1 cellular context compared by ENCODE assay signal in genomic region chr19:47228168-47228936, GRCh38.
TF ChIP-seq lines count a peak whose summit lies in the region.

No MANE protein-coding gene starts in this region.

TF ChIP-seq in HEK293, 187 proteins besides CTCF, POLR2A, EP300 and RAD21 (continued from another document):
- no peak for TF ChIP-seq ZSCAN30 (tag by site-specific recombination; IDR thresholded peaks at IDR 0.05)
- no peak for TF ChIP-seq ZNF791 (tag by site-specific recombination; IDR thresholded peaks at IDR 0.05)
- no peak for TF ChIP-seq YY2 (tag by site-specific recombination; IDR thresholded peaks at IDR 0.05)
- peak; percentile 41 for TF ChIP-seq ZBTB8A (tag by site-specific recombination; IDR thresholded peaks at IDR 0.05)
- peak; percentile 87 for TF ChIP-seq ZNF449 (tag by site-specific recombination; IDR thresholded peaks at IDR 0.05)
- 0 out of 2 replicates have a peak, but pooled peaks have one; percentile 9 for TF ChIP-seq SP7 (tag by site-specific recombination; IDR thresholded peaks at IDR 0.05)
- TF ChIP-seq GLIS2 (tag by site-specific recombination; IDR thresholded peaks at IDR 0.05): peak; percentile 94
- peak; percentile 87 for TF ChIP-seq ZIC2 (tag by site-specific recombination; IDR thresholded peaks at IDR 0.05)
- peak; percentile 7; the same call in 1 of the 2 replicates for TF ChIP-seq KLF1 (tag by site-specific recombination; IDR thresholded peaks at IDR 0.05)
- TF ChIP-seq KLF9 (tag by site-specific recombination; IDR thresholded peaks at IDR 0.05; ENCODE audit: low read depth): peak; percentile 88
- peak; percentile 58; the same call in 1 of the 2 replicates for TF ChIP-seq PBX3 (CRISPR knock-in tag; IDR thresholded peaks at IDR 0.05)
- TF ChIP-seq ZNF248 (tag by site-specific recombination; IDR thresholded peaks at IDR 0.05): peak; percentile 23; the same call in 1 of the 2 replicates
- TF ChIP-seq ZNF416 (tag by site-specific recombination; IDR thresholded peaks at IDR 0.05): no peak
- peak; percentile 78; the same call in 1 of the 2 replicates for TF ChIP-seq ZFP37 (tag by site-specific recombination; IDR thresholded peaks at IDR 0.05)
- TF ChIP-seq BCL11A (tag by site-specific recombination; IDR thresholded peaks at IDR 0.05; ENCODE audit: low read depth): peak; percentile 16; the same call in 1 of the 2 replicates
- TF ChIP-seq, protein P1, sequence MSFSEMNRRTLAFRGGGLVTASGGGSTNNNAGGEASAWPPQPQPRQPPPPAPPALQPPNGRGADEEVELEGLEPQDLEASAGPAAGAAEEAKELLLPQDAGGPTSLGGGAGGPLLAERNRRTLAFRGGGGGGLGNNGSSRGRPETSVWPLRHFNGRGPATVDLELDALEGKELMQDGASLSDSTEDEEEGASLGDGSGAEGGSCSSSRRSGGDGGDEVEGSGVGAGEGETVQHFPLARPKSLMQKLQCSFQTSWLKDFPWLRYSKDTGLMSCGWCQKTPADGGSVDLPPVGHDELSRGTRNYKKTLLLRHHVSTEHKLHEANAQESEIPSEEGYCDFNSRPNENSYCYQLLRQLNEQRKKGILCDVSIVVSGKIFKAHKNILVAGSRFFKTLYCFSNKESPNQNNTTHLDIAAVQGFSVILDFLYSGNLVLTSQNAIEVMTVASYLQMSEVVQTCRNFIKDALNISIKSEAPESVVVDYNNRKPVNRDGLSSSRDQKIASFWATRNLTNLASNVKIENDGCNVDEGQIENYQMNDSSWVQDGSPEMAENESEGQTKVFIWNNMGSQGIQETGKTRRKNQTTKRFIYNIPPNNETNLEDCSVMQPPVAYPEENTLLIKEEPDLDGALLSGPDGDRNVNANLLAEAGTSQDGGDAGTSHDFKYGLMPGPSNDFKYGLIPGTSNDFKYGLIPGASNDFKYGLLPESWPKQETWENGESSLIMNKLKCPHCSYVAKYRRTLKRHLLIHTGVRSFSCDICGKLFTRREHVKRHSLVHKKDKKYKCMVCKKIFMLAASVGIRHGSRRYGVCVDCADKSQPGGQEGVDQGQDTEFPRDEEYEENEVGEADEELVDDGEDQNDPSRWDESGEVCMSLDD (tag by site-specific recombination; IDR thresholded peaks at IDR 0.05): peak; percentile 36
- peak; percentile 23 for TF ChIP-seq GLIS1 (tag by site-specific recombination; IDR thresholded peaks at IDR 0.05)
- peak; percentile 32; the same call in 1 of the 2 replicates for TF ChIP-seq BCL11B (tag by site-specific recombination; IDR thresholded peaks at IDR 0.05; ENCODE audit: low read depth)
- peak; percentile 74; the same call in 1 of the 2 replicates for TF ChIP-seq HIC1 (tag by site-specific recombination; IDR thresholded peaks at IDR 0.05)
- 0 out of 2 replicates have a peak, but pooled peaks have one; percentile 27 for TF ChIP-seq ZNF169 (tag by site-specific recombination; IDR thresholded peaks at IDR 0.05)
- peak; percentile 70 for TF ChIP-seq ZNF341 (tag by site-specific recombination; IDR thresholded peaks at IDR 0.05; ENCODE audit: low read depth)
- TF ChIP-seq TCF7L2 (IDR thresholded peaks at IDR 0.05; ENCODE audit: borderline replicate concordance, low read depth, low read length): no peak
- peak; percentile 81 for TF ChIP-seq ZFP69B (tag by site-specific recombination; IDR thresholded peaks at IDR 0.05)
- peak; percentile 64; the same call in 1 of the 2 replicates for TF ChIP-seq ZBTB20 (tag by site-specific recombination; IDR thresholded peaks at IDR 0.05)
- peak; percentile 63; the same call in 1 of the 2 replicates for TF ChIP-seq ZNF10 (tag by site-specific recombination; IDR thresholded peaks at IDR 0.05)
- no peak for TF ChIP-seq ZNF600 (tag by site-specific recombination; IDR thresholded peaks at IDR 0.05)
- TF ChIP-seq, protein P2, sequence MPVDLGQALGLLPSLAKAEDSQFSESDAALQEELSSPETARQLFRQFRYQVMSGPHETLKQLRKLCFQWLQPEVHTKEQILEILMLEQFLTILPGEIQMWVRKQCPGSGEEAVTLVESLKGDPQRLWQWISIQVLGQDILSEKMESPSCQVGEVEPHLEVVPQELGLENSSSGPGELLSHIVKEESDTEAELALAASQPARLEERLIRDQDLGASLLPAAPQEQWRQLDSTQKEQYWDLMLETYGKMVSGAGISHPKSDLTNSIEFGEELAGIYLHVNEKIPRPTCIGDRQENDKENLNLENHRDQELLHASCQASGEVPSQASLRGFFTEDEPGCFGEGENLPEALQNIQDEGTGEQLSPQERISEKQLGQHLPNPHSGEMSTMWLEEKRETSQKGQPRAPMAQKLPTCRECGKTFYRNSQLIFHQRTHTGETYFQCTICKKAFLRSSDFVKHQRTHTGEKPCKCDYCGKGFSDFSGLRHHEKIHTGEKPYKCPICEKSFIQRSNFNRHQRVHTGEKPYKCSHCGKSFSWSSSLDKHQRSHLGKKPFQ (tag by site-specific recombination; IDR thresholded peaks at IDR 0.05): no peak
- peak; percentile 65 for TF ChIP-seq ZBTB26 (tag by site-specific recombination; optimal IDR thresholded peaks at IDR 0.05)
- peak; percentile 35 for TF ChIP-seq SP2 (tag by site-specific recombination; IDR thresholded peaks at IDR 0.05)
- peak; percentile 33; the same call in 1 of the 2 replicates for TF ChIP-seq IKZF3 (tag by site-specific recombination; IDR thresholded peaks at IDR 0.05)
- TF ChIP-seq SP3 (tag by site-specific recombination; IDR thresholded peaks at IDR 0.05): peak; percentile 5
- TF ChIP-seq, protein P3, sequence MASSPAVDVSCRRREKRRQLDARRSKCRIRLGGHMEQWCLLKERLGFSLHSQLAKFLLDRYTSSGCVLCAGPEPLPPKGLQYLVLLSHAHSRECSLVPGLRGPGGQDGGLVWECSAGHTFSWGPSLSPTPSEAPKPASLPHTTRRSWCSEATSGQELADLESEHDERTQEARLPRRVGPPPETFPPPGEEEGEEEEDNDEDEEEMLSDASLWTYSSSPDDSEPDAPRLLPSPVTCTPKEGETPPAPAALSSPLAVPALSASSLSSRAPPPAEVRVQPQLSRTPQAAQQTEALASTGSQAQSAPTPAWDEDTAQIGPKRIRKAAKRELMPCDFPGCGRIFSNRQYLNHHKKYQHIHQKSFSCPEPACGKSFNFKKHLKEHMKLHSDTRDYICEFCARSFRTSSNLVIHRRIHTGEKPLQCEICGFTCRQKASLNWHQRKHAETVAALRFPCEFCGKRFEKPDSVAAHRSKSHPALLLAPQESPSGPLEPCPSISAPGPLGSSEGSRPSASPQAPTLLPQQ (tag by site-specific recombination; IDR thresholded peaks at IDR 0.05): peak; percentile 71
TF ChIP-seq in HEK293: peak in this region for 32.
